In the genomic region with DNA sequence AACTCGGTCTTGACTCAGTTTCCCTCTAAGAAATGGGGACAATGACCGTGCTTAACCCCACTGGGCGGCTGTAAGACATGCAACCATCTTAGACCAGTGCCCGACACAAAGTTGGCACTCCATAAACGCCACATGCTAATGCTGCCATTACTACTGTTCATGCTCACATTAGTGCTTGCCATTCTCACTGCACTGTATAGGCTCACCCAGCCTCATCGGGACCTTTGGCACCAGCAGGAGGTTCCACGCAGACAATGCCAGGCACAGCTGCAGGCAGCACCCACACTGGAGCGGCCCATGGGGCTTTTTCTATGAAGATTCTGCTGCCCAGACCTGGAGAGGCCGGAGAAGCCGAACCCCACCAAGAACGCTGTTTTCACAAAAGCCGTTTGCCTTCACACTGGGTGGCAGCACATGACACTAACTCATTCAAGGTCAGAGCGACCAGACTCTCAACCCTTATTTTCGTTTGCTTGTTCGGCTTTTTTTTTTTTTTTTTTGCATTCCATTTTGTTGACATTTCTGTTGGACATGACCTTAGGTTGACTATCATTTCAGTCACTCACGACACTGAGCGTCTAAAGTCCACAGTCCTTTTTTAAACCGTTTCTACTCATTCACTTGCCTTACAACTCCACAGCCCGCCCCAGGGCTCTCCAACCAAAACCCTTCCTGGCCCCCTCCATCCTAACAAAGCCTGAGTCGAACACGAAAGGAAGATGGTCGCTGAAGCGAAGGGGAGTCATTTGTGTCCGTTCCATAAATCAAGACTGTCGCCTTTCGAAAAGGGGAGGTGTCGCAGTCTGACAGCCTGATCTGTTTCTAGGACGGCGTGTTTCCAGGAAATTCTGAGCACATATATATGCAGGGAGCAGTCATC, we compare ENCODE assay signal across 16 cellular contexts.
DNase-seq lines count a peak whose midpoint lies in the region; ATAC-seq and TF ChIP-seq lines count a peak whose summit lies in the region.
"Had no signal": no experiment of that assay in that cellular context is flagged by ENCODE, and none has a peak within 500 bp of the region (broad histone marks: within the 10 kb centered on the region; RNA-seq: fewer than 3 reads in every experiment).

No MANE protein-coding gene starts in this region.

- TF ChIP-seq CTCF in osteocyte (IDR thresholded peaks at IDR 0.05) (no peak), breast epithelium (IDR thresholded peaks at IDR 0.05) (no peak), GM13976 (IDR thresholded peaks at IDR 0.05; ENCODE audit: borderline replicate concordance, control extremely low read depth, extremely low read depth, insufficient read depth, missing control alignments) (no peak)

- H3K27ac ChIP-seq in BLaER1 treated with 17β-estradiol and CSF1 and Interleukin-3, amounts not matched to agents 10 nM and 100 nM, result no peak overlapping the region
- no peak overlapping the region for H3K27ac ChIP-seq in breast epithelium
- H3K27ac ChIP-seq: psoas muscle had no signal

- no peak overlapping the region for H3K4me3 ChIP-seq in BLaER1 treated with 17β-estradiol and CSF1 and Interleukin-3, amounts not matched to agents 10 nM and 100 nM
- H3K4me3 ChIP-seq in breast epithelium, result no peak overlapping the region
- H3K4me3 ChIP-seq: psoas muscle had no signal

- H3K9me3 ChIP-seq in BLaER1 treated with 17β-estradiol and CSF1 and Interleukin-3, amounts not matched to agents 10 nM and 100 nM (replicated peaks in 1 of 11), result peaks cover 7 to 9% (median 8%) of the 10 kb centered on the region in 11 experiments
- peaks cover 18 to 28% of the 10 kb centered on the region in 2 donors for H3K9me3 ChIP-seq in breast epithelium

- H3K4me1 Mint-ChIP-seq in osteocyte (ENCODE audit: unreplicated experiment), result peaks cover 5% of the 10 kb centered on the region
- no peaks in the 10 kb centered on the region for H3K4me1 Mint-ChIP-seq in activated CD4-positive, alpha-beta memory T cell treated with anti-CD3 and anti-CD28 coated beads for 36 hours (ENCODE audit: low read depth)
- H3K4me1 Mint-ChIP-seq in activated CD8-positive, alpha-beta T cell treated with anti-CD3 and anti-CD28 coated beads, Interleukin-2, amount 10 ng/mL, durations not matched to agents 7 days and 5 days (ENCODE audit: low read depth), result no peaks in the 10 kb centered on the region
- H3K4me1 Mint-ChIP-seq: activated naive CD8-positive, alpha-beta T cell treated with anti-CD3 and anti-CD28 coated beads for 36 hours had no signal

- in situ Hi-C loops in GM13976 (cut with MboI; ENCODE audit: low sequenced_read_pairs, unreplicated experiment), result no loop called here

- H3K36me3 ChIP-seq in BLaER1 treated with 17β-estradiol and CSF1 and Interleukin-3, amounts not matched to agents 10 nM and 100 nM, result no peaks in the 10 kb centered on the region
- H3K36me3 ChIP-seq in breast epithelium, result no peaks in the 10 kb centered on the region

- CTCF ChIA-PET in activated CD4-positive, alpha-beta memory T cell treated with anti-CD3 and anti-CD28 coated beads for 36 hours (lab: Charles Lee), result no interaction called here
- CTCF ChIA-PET in activated CD8-positive, alpha-beta T cell treated with anti-CD3 and anti-CD28 coated beads, Interleukin-2, amount 10 ng/mL, durations not matched to agents 7 days and 5 days (lab: Charles Lee), result no interaction called here

- no peak for ATAC-seq in activated CD8-positive, alpha-beta T cell treated with anti-CD3 and anti-CD28 coated beads, Interleukin-2, amount 10 ng/mL, durations not matched to agents 7 days and 5 days
- ATAC-seq: left cardiac atrium, psoas muscle had no signal

- H3K27ac Mint-ChIP-seq in osteocyte (ENCODE audit: unreplicated experiment), result peak overlapping the region; percentile 64
- no peak overlapping the region for H3K27ac Mint-ChIP-seq in activated CD4-positive, alpha-beta memory T cell treated with anti-CD3 and anti-CD28 coated beads for 36 hours
- H3K27ac Mint-ChIP-seq in activated CD8-positive, alpha-beta T cell treated with anti-CD3 and anti-CD28 coated beads, Interleukin-2, amount 10 ng/mL, durations not matched to agents 7 days and 5 days, result no peak overlapping the region
- H3K27ac Mint-ChIP-seq: activated naive CD8-positive, alpha-beta T cell treated with anti-CD3 and anti-CD28 coated beads for 36 hours had no signal

- peak overlapping the region in 9 of 11 experiments; percentile 29 to 63 (median 56); a peak in 16 of 22 replicates for H3K4me2 ChIP-seq in BLaER1 treated with 17β-estradiol and CSF1 and Interleukin-3, amounts not matched to agents 10 nM and 100 nM

- no peaks in the 10 kb centered on the region for H3K27me3 Mint-ChIP-seq in osteocyte (ENCODE audit: unreplicated experiment)
- H3K27me3 Mint-ChIP-seq in activated CD4-positive, alpha-beta memory T cell treated with anti-CD3 and anti-CD28 coated beads for 36 hours, result peaks cover 8% of the 10 kb centered on the region
- peaks cover 6% of the 10 kb centered on the region for H3K27me3 Mint-ChIP-seq in activated CD8-positive, alpha-beta T cell treated with anti-CD3 and anti-CD28 coated beads, Interleukin-2, amount 10 ng/mL, durations not matched to agents 7 days and 5 days (ENCODE audit: low read depth)

- POLR2A ChIA-PET in activated CD4-positive, alpha-beta memory T cell treated with anti-CD3 and anti-CD28 coated beads for 36 hours (lab: Charles Lee), result no interaction called here
- POLR2A ChIA-PET in activated CD8-positive, alpha-beta T cell treated with anti-CD3 and anti-CD28 coated beads, Interleukin-2, amount 10 ng/mL, durations not matched to agents 7 days and 5 days (lab: Charles Lee), result no interaction called here

- intact Hi-C loops in activated CD4-positive, alpha-beta memory T cell treated with anti-CD3 and anti-CD28 coated beads for 36 hours (cut with micrococcal nuclease), result no loop called here
- intact Hi-C loops in breast epithelium (cut with DNase I; ENCODE audit: low total_unique reads), result no loop called here

- H3K9ac ChIP-seq in BLaER1 treated with 17β-estradiol and CSF1 and Interleukin-3, amounts not matched to agents 10 nM and 100 nM, result no peak overlapping the region

- H3K27me3 ChIP-seq in BLaER1 treated with 17β-estradiol and CSF1 and Interleukin-3, amounts not matched to agents 10 nM and 100 nM, result no peaks in the 10 kb centered on the region
- no peaks in the 10 kb centered on the region for H3K27me3 ChIP-seq in breast epithelium

- H3K9me3 Mint-ChIP-seq in osteocyte (ENCODE audit: unreplicated experiment), result peaks cover 18% of the 10 kb centered on the region
- peaks cover 9% of the 10 kb centered on the region for H3K9me3 Mint-ChIP-seq in activated CD4-positive, alpha-beta memory T cell treated with anti-CD3 and anti-CD28 coated beads for 36 hours
- H3K9me3 Mint-ChIP-seq in activated CD8-positive, alpha-beta T cell treated with anti-CD3 and anti-CD28 coated beads, Interleukin-2, amount 10 ng/mL, durations not matched to agents 7 days and 5 days (ENCODE audit: insufficient read depth), result peaks cover 2% of the 10 kb centered on the region

- no peak overlapping the region for H3K4me3 Mint-ChIP-seq in osteocyte (ENCODE audit: unreplicated experiment)
- no peak overlapping the region for H3K4me3 Mint-ChIP-seq in activated CD4-positive, alpha-beta memory T cell treated with anti-CD3 and anti-CD28 coated beads for 36 hours
- H3K4me3 Mint-ChIP-seq in activated CD8-positive, alpha-beta T cell treated with anti-CD3 and anti-CD28 coated beads, Interleukin-2, amount 10 ng/mL, durations not matched to agents 7 days and 5 days, result no peak overlapping the region
- H3K4me3 Mint-ChIP-seq: activated naive CD8-positive, alpha-beta T cell treated with anti-CD3 and anti-CD28 coated beads for 36 hours; naive B cell had no signal

- H3K36me3 Mint-ChIP-seq in osteocyte (ENCODE audit: unreplicated experiment), result no peaks in the 10 kb centered on the region
- no peaks in the 10 kb centered on the region for H3K36me3 Mint-ChIP-seq in activated CD4-positive, alpha-beta memory T cell treated with anti-CD3 and anti-CD28 coated beads for 36 hours
- H3K36me3 Mint-ChIP-seq in activated CD8-positive, alpha-beta T cell treated with anti-CD3 and anti-CD28 coated beads, Interleukin-2, amount 10 ng/mL, durations not matched to agents 7 days and 5 days (ENCODE audit: low read depth), result no peaks in the 10 kb centered on the region

- TF ChIP-seq POLR2A in breast epithelium (IDR thresholded peaks at IDR 0.05), result no peak

- peaks cover 0 to 13% (median 8%) of the 10 kb centered on the region in 10 experiments; a peak in 14 of 20 replicates for H3K4me1 ChIP-seq in BLaER1 treated with 17β-estradiol and CSF1 and Interleukin-3, amounts not matched to agents 10 nM and 100 nM
- no peaks in the 10 kb centered on the region for H3K4me1 ChIP-seq in breast epithelium
- H3K4me1 ChIP-seq: psoas muscle had no signal

- no peaks in the 10 kb centered on the region for H4K20me1 ChIP-seq in BLaER1 treated with 17β-estradiol and CSF1 and Interleukin-3, amounts not matched to agents 10 nM and 100 nM

- DNase-seq in NCI-H2227 treated with DMSO at 0.1 percent for 48 hours (lab: John Stamatoyannopoulos, UW) (peak; percentile 3), inferior parietal cortex (ENCODE audit: extremely low spot score) (peak; percentile 13), osteocyte (ENCODE audit: extremely low spot score, unreplicated experiment) (no peak), breast epithelium (ENCODE audit: low spot score in 2 of 2) (no peak), GM13976 (ENCODE audit: low spot score) (no peak)
- DNase-seq in activated CD4-positive, alpha-beta memory T cell treated with anti-CD3 and anti-CD28 coated beads for 36 hours, result no peak
- DNase-seq in activated CD8-positive, alpha-beta T cell treated with anti-CD3 and anti-CD28 coated beads, Interleukin-2, amount 10 ng/mL, durations not matched to agents 7 days and 5 days, result no peak
- DNase-seq: activated CD4-positive, alpha-beta T cell treated with anti-CD3 and anti-CD28 coated beads, Interleukin-2, amount 50 U/mL, for 4 hours; activated naive CD8-positive, alpha-beta T cell treated with anti-CD3 and anti-CD28 coated beads for 36 hours; left cardiac atrium; MM.1S; naive B cell; NCI-H2029 treated with DMSO at 0.1 percent for 48 hours; NCI-H82; psoas muscle had no signal

Comparison
In these comparisons a context has a peak if more than half of its experiments do, and no peak if none do; other contexts are left out.
1. DNase-seq: peak in NCI-H2227 treated with DMSO at 0.1 percent for 48 hours (single experiment) and inferior parietal cortex (single experiment); none in osteocyte (single experiment), activated CD4-positive, alpha-beta memory T cell treated with anti-CD3 and anti-CD28 coated beads for 36 hours (single experiment), activated CD8-positive, alpha-beta T cell treated with anti-CD3 and anti-CD28 coated beads, Interleukin-2, amount 10 ng/mL, durations not matched to agents 7 days and 5 days (single experiment), breast epithelium (0 of 2) and GM13976 (single experiment).